In the genomic region with DNA sequence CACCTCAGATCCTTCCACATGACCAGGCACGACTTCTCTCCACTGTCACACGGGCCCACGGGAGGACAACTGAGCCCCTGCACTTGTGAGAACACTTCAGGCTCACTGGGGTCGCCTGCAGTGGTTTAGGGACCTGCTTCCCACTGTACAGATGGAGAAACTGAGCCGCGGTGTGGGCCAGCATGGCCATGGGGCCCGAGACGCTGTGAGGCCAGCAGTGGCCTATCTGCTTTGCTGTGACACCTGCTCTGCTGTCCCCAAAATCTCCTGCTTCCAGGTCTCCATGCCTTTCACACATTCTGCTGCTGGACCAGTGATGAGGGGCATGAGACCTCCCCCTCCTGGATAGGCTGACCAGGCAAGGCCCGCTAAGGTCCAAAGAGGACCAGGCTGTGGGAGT, we compare ENCODE assay signal across 19 cellular contexts.
DNase-seq lines count a peak whose midpoint lies in the region; ATAC-seq, FAIRE-seq and TF ChIP-seq lines count a peak whose summit lies in the region.
"Had no signal": no experiment of that assay in that cellular context is flagged by ENCODE, and none has a peak within 500 bp of the region (broad histone marks: within the 10 kb centered on the region; RNA-seq: fewer than 3 reads in every experiment).

No MANE protein-coding gene starts in this region.

- H3K4me1 ChIP-seq in H1 (replicated peaks in 1 of 4; ENCODE audit: control insufficient read depth in 3 of 4, insufficient read depth in 4 of 4, low read length in 3 of 4) = peaks cover 4 to 15% (median 9%) of the 10 kb centered on the region in 4 experiments
- peaks cover 4% of the 10 kb centered on the region for H3K4me1 ChIP-seq in lower lobe of right lung
- peaks cover 0 to 8% (median 2%) of the 10 kb centered on the region in 4 donors for H3K4me1 ChIP-seq in tibial artery
- H3K4me1 ChIP-seq: A549; BLaER1 treated with 17β-estradiol and CSF1 and Interleukin-3, amounts not matched to agents 10 nM and 100 nM had no signal

- H3K9ac ChIP-seq in H1 (replicated peaks in 1 of 4; ENCODE audit: extremely low read depth in 1 of 4, low read depth in 3 of 4, low read length in 3 of 4) = no peak overlapping the region
- H3K9ac ChIP-seq: BLaER1 treated with 17β-estradiol and CSF1 and Interleukin-3, amounts not matched to agents 10 nM and 100 nM had no signal

- no peak for ATAC-seq in lower lobe of right lung
- ATAC-seq: CD8-positive, alpha-beta T cell had no signal

- H3K36me3 ChIP-seq in H1 (ENCODE audit: control insufficient read depth in 2 of 4, insufficient read depth in 4 of 4, low read length in 3 of 4) = no peaks in the 10 kb centered on the region
- H3K36me3 ChIP-seq in lower lobe of right lung = no peaks in the 10 kb centered on the region
- H3K36me3 ChIP-seq in tibial artery = no peaks in the 10 kb centered on the region
- H3K36me3 ChIP-seq: BLaER1 treated with 17β-estradiol and CSF1 and Interleukin-3, amounts not matched to agents 10 nM and 100 nM had no signal

- no peak overlapping the region for H2AFZ ChIP-seq in H1 (ENCODE audit: low read length)

- H2BK120ac ChIP-seq in H1 (replicated peaks; ENCODE audit: low read depth, low read length) = no peak overlapping the region

- H4K5ac ChIP-seq in H1 (ENCODE audit: insufficient read length, low read depth, low read length) = no peak overlapping the region

- H3K4ac ChIP-seq in H1 (replicated peaks; ENCODE audit: insufficient read length, low read depth, low read length) = no peak overlapping the region

- no peak for TF ChIP-seq POLR2A in H1 (IDR thresholded peaks at IDR 0.05; ENCODE audit: control extremely low read depth in 1 of 2, low read depth in 2 of 2, low read length in 2 of 2)

- H3K4me3 ChIP-seq in H1 (ENCODE audit: extremely low read depth in 1 of 4, insufficient read depth in 2 of 4, low read depth in 3 of 4, low read length in 4 of 4) (no peak overlapping the region), lower lobe of right lung (no peak overlapping the region), tibial artery (no peak overlapping the region)
- H3K4me3 ChIP-seq: A549; BLaER1 treated with 17β-estradiol and CSF1 and Interleukin-3, amounts not matched to agents 10 nM and 100 nM had no signal

- no peak for DNase-seq in H1 (ENCODE audit: low read depth in 1 of 2, low spot score in 2 of 2)
- DNase-seq in lower lobe of right lung = peak; percentile 31
- DNase-seq in retina = peak; percentile 18
- DNase-seq in tibial artery = no peak
- DNase-seq in A172 (ENCODE audit: low spot score) = no peak
- DNase-seq: 8988T; AML-193; Caco-2; Calu3; CD4-positive, alpha-beta T cell; CD8-positive, alpha-beta T cell; DMS79 treated with DMSO at 0.1 percent for 48 hours; GF-D8 had no signal

- H3K79me2 ChIP-seq in H1 (ENCODE audit: control insufficient read depth in 1 of 2, insufficient read depth in 2 of 2, low read length in 2 of 2) = no peaks in the 10 kb centered on the region

- H2AK5ac ChIP-seq in H1 (ENCODE audit: low read depth, low read length) = peak overlapping the region; percentile 24; the same call in 1 of the 2 replicates

- POLR2A ChIA-PET in H1 (lab: Charles Lee; ENCODE audit: partially characterized antibody) = no interaction called here

- no peaks in the 10 kb centered on the region for H3K79me1 ChIP-seq in H1 (ENCODE audit: low read depth, low read length)

- H3K56ac ChIP-seq in H1 (replicated peaks; ENCODE audit: insufficient read length, low read depth, low read length) = no peak overlapping the region

- no peak for TF ChIP-seq EP300 in H1 (IDR thresholded peaks at IDR 0.05; ENCODE audit: borderline replicate concordance in 1 of 2, low read depth in 2 of 2, low read length in 2 of 2)

- H3K23ac ChIP-seq in H1 (ENCODE audit: insufficient read length) = no peak overlapping the region

- CTCF ChIA-PET in H1 (lab: Charles Lee; ENCODE audit: partially characterized antibody) = interaction anchor here (0.6 to 4.1 kb wide), 17 partner anchors 9 to 219 kb away, joined by 3 to 34 read pairs (median 6); no protein-coding TSS in a partner anchor

- H4K8ac ChIP-seq in H1 (ENCODE audit: extremely low read depth, insufficient read depth, low read length) = no peak overlapping the region

- H4K20me1 ChIP-seq in H1 (replicated peaks in 1 of 2; ENCODE audit: control insufficient read depth in 1 of 2, insufficient read depth in 2 of 2, low read length in 2 of 2) = peaks cover 2 to 6% of the 10 kb centered on the region in 2 experiments

- 0 out of 2 replicates have a peak overlapping the region, but pooled peaks have one; percentile 61 for H2BK20ac ChIP-seq in H1 (ENCODE audit: low read length)

- H3K4me2 ChIP-seq in H1 (ENCODE audit: insufficient read depth in 1 of 2, low read depth in 2 of 2, low read length in 2 of 2) = no peak overlapping the region; a peak in 1 of 4 replicates
- H3K4me2 ChIP-seq: BLaER1 treated with 17β-estradiol and CSF1 and Interleukin-3, amounts not matched to agents 10 nM and 100 nM had no signal

- no peak overlapping the region for H3K14ac ChIP-seq in H1 (ENCODE audit: insufficient read length)

- 0 out of 2 replicates have a peak overlapping the region, but pooled peaks have one; percentile 35 for H2BK5ac ChIP-seq in H1 (ENCODE audit: low read depth, low read length)

- H3K27me3 ChIP-seq in H1 (replicated peaks in 1 of 4; ENCODE audit: control insufficient read depth in 3 of 4, extremely low read depth in 1 of 4, insufficient read depth in 3 of 4, low read length in 3 of 4) (peaks cover 0 to 37% (median 27%) of the 10 kb centered on the region in 4 experiments; a peak in 6 of 7 replicates), lower lobe of right lung (ENCODE audit: low read depth) (peaks cover 80% of the 10 kb centered on the region), tibial artery (peaks cover 0 to 78% of the 10 kb centered on the region in 2 donors)

- no peaks in the 10 kb centered on the region for H3K9me3 ChIP-seq in H1 (ENCODE audit: insufficient read depth in 2 of 2, low read depth in 1 of 2, low read length in 1 of 2)
- H3K9me3 ChIP-seq in lower lobe of right lung = no peaks in the 10 kb centered on the region
- no peaks in the 10 kb centered on the region for H3K9me3 ChIP-seq in tibial artery
- H3K9me3 ChIP-seq: A549; BLaER1 treated with 17β-estradiol and CSF1 and Interleukin-3, amounts not matched to agents 10 nM and 100 nM; Caco-2 had no signal

- intact Hi-C loops in lower lobe of right lung (cut with DNase I) = no loop called here
- intact Hi-C loops in tibial artery (cut with DNase I; ENCODE audit: low total_unique reads) = no loop called here

- H3K27ac ChIP-seq in H1 (ENCODE audit: low read depth, low read length) = no peak overlapping the region
- H3K27ac ChIP-seq in lower lobe of right lung = no peak overlapping the region
- no peak overlapping the region for H3K27ac ChIP-seq in tibial artery
- H3K27ac ChIP-seq: A549; BLaER1 treated with 17β-estradiol and CSF1 and Interleukin-3, amounts not matched to agents 10 nM and 100 nM; C4-2B had no signal

- 85% methylated on average over 9 of the region's 9 CpGs; no CpG with 5 or more reads in 1 of the 2 experiments for WGBS in H1 (ENCODE audit: extremely low coverage in 1 of 2, insufficient coverage in 1 of 2, insufficient read length in 1 of 2, insufficient replicate concordance in 2 of 2, low coverage in 1 of 2, low lambda C conversion rate in 2 of 2, missing lambda C conversion rate in 1 of 2), 2 experiments

- H2BK12ac ChIP-seq in H1 (ENCODE audit: low read depth, low read length) = peak overlapping the region; percentile 92; the same call in 1 of the 2 replicates

- no peak overlapping the region for H3K18ac ChIP-seq in H1 (ENCODE audit: extremely low read depth, low read length)

- H4K91ac ChIP-seq in H1 (replicated peaks; ENCODE audit: insufficient read length, low read length) = no peak overlapping the region

- H2BK15ac ChIP-seq in H1 (ENCODE audit: low read length) = peak overlapping the region; percentile 72; the same call in 1 of the 2 replicates

- TF ChIP-seq RAD21 in H1 (IDR thresholded peaks at IDR 0.05 in 1 of 2, conservative IDR thresholded peaks at IDR 0.05 in 1 of 2; ENCODE audit: low read depth in 2 of 2, low read length in 2 of 2) = no peak

- FAIRE-seq in H1 (lab: Jason Lieb, UNC) = no peak
- FAIRE-seq: A549, D721Med, G401.6, GM12891 had no signal

- H3K23me2 ChIP-seq in H1 (ENCODE audit: low read depth, low read length) = peaks cover 6% of the 10 kb centered on the region; the same call in 1 of the 2 replicates

- TF ChIP-seq CTCF in H1 (IDR thresholded peaks at IDR 0.05; ENCODE audit: control extremely low read depth in 1 of 3, insufficient read depth in 1 of 3, low read depth in 1 of 3, low read length in 3 of 3) = no peak
- no peak for TF ChIP-seq CTCF in lower lobe of right lung (IDR thresholded peaks at IDR 0.05)
- TF ChIP-seq CTCF in tibial artery (IDR thresholded peaks at IDR 0.05) = no peak

TF ChIP-seq in H1, 55 proteins besides CTCF, POLR2A, EP300 and RAD21 (continues in another document):
- TF ChIP-seq CBX5 (IDR thresholded peaks at IDR 0.05; ENCODE audit: low read depth, low read length) (no peak), RFX5 (IDR thresholded peaks at IDR 0.05; ENCODE audit: borderline replicate concordance, low read depth, low read length) (no peak), JUND (IDR thresholded peaks at IDR 0.05; ENCODE audit: low read length) (no peak), POLR2AphosphoS5 (IDR thresholded peaks at IDR 0.05; ENCODE audit: low read depth, low read length) (no peak), MAFK (IDR thresholded peaks at IDR 0.05; ENCODE audit: low read depth, low read length) (no peak), GABPA (IDR thresholded peaks at IDR 0.05; ENCODE audit: borderline replicate concordance, insufficient read depth, low read length) (no peak), KDM5A (IDR thresholded peaks at IDR 0.05; ENCODE audit: low read length) (no peak), TEAD4 (IDR thresholded peaks at IDR 0.05; ENCODE audit: low read depth, low read length) (no peak), BCL11A (IDR thresholded peaks at IDR 0.05; ENCODE audit: low read depth in 2 of 2, low read length in 2 of 2) (no peak), SIN3A (conservative IDR thresholded peaks at IDR 0.05 in 1 of 2, IDR thresholded peaks at IDR 0.05 in 1 of 2; ENCODE audit: low read depth in 1 of 2, low read length in 2 of 2) (no peak), BRCA1 (IDR thresholded peaks at IDR 0.05; ENCODE audit: low read depth, low read length) (no peak)
- TF ChIP-seq, protein P1, sequence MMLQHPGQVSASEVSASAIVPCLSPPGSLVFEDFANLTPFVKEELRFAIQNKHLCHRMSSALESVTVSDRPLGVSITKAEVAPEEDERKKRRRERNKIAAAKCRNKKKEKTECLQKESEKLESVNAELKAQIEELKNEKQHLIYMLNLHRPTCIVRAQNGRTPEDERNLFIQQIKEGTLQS (IDR thresholded peaks at IDR 0.05; ENCODE audit: insufficient read depth, low read depth, low read length) = no peak
- TF ChIP-seq, protein P2, sequence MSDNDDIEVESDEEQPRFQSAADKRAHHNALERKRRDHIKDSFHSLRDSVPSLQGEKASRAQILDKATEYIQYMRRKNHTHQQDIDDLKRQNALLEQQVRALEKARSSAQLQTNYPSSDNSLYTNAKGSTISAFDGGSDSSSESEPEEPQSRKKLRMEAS (IDR thresholded peaks at IDR 0.05) = no peak

Comparison
In these comparisons a context has a peak if more than half of its experiments do, and no peak if none do; other contexts are left out.
1. DNase-seq: peak in lower lobe of right lung (single experiment) and retina (single experiment); none in H1 (0 of 2), tibial artery (0 of 2) and A172 (single experiment).